In genomic region chr17:78117027-78117981, GRCh38 we compare ENCODE assay signal across 1 cellular context.
A peak's percentile ranks its signal among the peaks of the same experiment; 100 is the strongest.
TF ChIP-seq lines count a peak whose summit lies in the region.

No MANE protein-coding gene starts in this region.

TF ChIP-seq in HepG2, 621 proteins besides CTCF, POLR2A, EP300 and RAD21 (continued from another document):
- TF ChIP-seq GLI4 (CRISPR knock-in tag; IDR thresholded peaks at IDR 0.05; ENCODE audit: borderline replicate concordance), result no peak
- peak; percentile 41; the same call in 1 of the 2 replicates for TF ChIP-seq MEF2D (CRISPR knock-in tag; IDR thresholded peaks at IDR 0.05)
- TF ChIP-seq, protein P1, sequence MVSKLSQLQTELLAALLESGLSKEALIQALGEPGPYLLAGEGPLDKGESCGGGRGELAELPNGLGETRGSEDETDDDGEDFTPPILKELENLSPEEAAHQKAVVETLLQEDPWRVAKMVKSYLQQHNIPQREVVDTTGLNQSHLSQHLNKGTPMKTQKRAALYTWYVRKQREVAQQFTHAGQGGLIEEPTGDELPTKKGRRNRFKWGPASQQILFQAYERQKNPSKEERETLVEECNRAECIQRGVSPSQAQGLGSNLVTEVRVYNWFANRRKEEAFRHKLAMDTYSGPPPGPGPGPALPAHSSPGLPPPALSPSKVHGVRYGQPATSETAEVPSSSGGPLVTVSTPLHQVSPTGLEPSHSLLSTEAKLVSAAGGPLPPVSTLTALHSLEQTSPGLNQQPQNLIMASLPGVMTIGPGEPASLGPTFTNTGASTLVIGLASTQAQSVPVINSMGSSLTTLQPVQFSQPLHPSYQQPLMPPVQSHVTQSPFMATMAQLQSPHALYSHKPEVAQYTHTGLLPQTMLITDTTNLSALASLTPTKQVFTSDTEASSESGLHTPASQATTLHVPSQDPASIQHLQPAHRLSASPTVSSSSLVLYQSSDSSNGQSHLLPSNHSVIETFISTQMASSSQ (IDR thresholded peaks at IDR 0.05; ENCODE audit: low read depth), result no peak
- TF ChIP-seq, protein P1 (CRISPR knock-in tag; IDR thresholded peaks at IDR 0.05; ENCODE audit: borderline replicate concordance), result 0 out of 2 replicates have a peak, but pooled peaks have one; percentile 18
- peak; percentile 53 for TF ChIP-seq PHF21A (CRISPR knock-in tag; IDR thresholded peaks at IDR 0.05)
- no peak for TF ChIP-seq MYC (CRISPR knock-in tag; IDR thresholded peaks at IDR 0.05; ENCODE audit: borderline replicate concordance)
- no peak for TF ChIP-seq SOX6 (IDR thresholded peaks at IDR 0.05)
- peak; percentile 48 for TF ChIP-seq SOX6 (CRISPR knock-in tag; IDR thresholded peaks at IDR 0.05)
- TF ChIP-seq ZNF598 (CRISPR knock-in tag; IDR thresholded peaks at IDR 0.05; ENCODE audit: borderline replicate concordance), result 0 out of 2 replicates have a peak, but pooled peaks have one; percentile 30
- peak; percentile 42; the same call in 1 of the 2 replicates for TF ChIP-seq KDM2A (CRISPR knock-in tag; IDR thresholded peaks at IDR 0.05; ENCODE audit: borderline replicate concordance, low read depth)
- TF ChIP-seq TSC22D2 (CRISPR knock-in tag; IDR thresholded peaks at IDR 0.05; ENCODE audit: borderline replicate concordance), result no peak
- TF ChIP-seq, protein P2, sequence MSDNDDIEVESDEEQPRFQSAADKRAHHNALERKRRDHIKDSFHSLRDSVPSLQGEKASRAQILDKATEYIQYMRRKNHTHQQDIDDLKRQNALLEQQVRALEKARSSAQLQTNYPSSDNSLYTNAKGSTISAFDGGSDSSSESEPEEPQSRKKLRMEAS (IDR thresholded peaks at IDR 0.05), result peak; percentile 15; the same call in 1 of the 2 replicates
- TF ChIP-seq NFIB (CRISPR knock-in tag; IDR thresholded peaks at IDR 0.05; ENCODE audit: borderline replicate concordance), result 0 out of 2 replicates have a peak, but pooled peaks have one; percentile 90
- peak; percentile 98 for TF ChIP-seq MTA1 (CRISPR knock-in tag; IDR thresholded peaks at IDR 0.05; ENCODE audit: borderline replicate concordance)
- peak; percentile 43; the same call in 1 of the 2 replicates for TF ChIP-seq SAP130 (CRISPR knock-in tag; IDR thresholded peaks at IDR 0.05; ENCODE audit: low read depth)
- no peak for TF ChIP-seq ZNF12 (CRISPR knock-in tag; IDR thresholded peaks at IDR 0.05)
- TF ChIP-seq, protein P3, sequence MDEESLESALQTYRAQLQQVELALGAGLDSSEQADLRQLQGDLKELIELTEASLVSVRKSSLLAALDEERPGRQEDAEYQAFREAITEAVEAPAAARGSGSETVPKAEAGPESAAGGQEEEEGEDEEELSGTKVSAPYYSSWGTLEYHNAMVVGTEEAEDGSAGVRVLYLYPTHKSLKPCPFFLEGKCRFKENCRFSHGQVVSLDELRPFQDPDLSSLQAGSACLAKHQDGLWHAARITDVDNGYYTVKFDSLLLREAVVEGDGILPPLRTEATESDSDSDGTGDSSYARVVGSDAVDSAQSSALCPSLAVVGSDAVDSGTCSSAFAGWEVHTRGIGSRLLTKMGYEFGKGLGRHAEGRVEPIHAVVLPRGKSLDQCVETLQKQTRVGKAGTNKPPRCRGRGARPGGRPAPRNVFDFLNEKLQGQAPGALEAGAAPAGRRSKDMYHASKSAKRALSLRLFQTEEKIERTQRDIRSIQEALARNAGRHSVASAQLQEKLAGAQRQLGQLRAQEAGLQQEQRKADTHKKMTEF (CRISPR knock-in tag; IDR thresholded peaks at IDR 0.05), result no peak; the same call in 1 of the 2 replicates
- no peak for TF ChIP-seq MAFF (IDR thresholded peaks at IDR 0.05; ENCODE audit: low read depth, low read length)
TF ChIP-seq in HepG2: peak in this region for 97.
